In the genomic region with DNA sequence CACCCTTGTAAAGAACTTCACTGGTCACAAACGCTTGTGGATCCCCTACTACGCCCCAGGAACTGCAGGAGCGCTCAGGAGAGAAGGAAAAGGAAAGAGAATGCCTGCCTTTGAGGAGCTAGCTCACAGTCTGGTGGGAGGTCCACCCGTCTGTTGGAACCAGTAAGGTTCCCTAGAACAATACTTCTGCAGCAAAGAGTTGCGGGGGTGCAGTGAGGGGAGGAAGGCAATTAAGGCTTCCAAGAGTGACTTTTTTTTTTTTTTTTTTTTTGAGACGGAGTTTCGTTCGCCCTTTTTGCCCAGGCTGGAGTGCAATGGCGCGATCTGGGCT, we compare ENCODE assay signal across 8 cellular contexts. TPM values are rescaled to one million over a fixed set of nuclear protein-coding genes. Genes with fewer than 3 reads are reported as not detected.
A peak's percentile ranks its signal among the peaks of the same experiment; 100 is the strongest.
DNase-seq lines count a peak whose midpoint lies in the region; ATAC-seq and TF ChIP-seq lines count a peak whose summit lies in the region.

No MANE protein-coding gene starts in this region.

- H3K27ac ChIP-seq in endodermal cell (ENCODE audit: low read depth, low read length) = no peak overlapping the region

- peak overlapping the region; percentile 82 for H3K27ac Mint-ChIP-seq in Calu3 (ENCODE audit: unreplicated experiment)
- H3K27ac Mint-ChIP-seq in endodermal cell = peak overlapping the region; percentile 95
- peak overlapping the region in 1 of 2 donors; percentile 61 for H3K27ac Mint-ChIP-seq in natural killer cell treated with Interleukin-12 subunit alpha and Interleukin-12 subunit beta and Interleukin-15 and Interleukin-18, amount 100 ng/mL, for 72 hours

- DNase-seq in Calu3 (no peak), NB4 (ENCODE audit: low read depth) (no peak), endodermal cell (no peak), GM10266 (ENCODE audit: extremely low spot score) (no peak), kidney glomerular epithelial cell (lab: John Stamatoyannopoulos, UW) (no peak)
- DNase-seq in natural killer cell treated with Interleukin-12 subunit alpha and Interleukin-12 subunit beta and Interleukin-15 and Interleukin-18, amount 100 ng/mL, for 72 hours (ENCODE audit: low spot score) = no peak
- no peak for DNase-seq in stimulated activated CD4-positive, alpha-beta T cell treated with anti-CD3 and anti-CD28 coated beads, Interleukin-4, amount 100 ng/mL, for 1 hour

- no peaks in the 10 kb centered on the region for H3K9me3 ChIP-seq in endodermal cell (ENCODE audit: control insufficient read depth, low read length)

- peaks cover 24% of the 10 kb centered on the region for H3K4me1 Mint-ChIP-seq in Calu3 (ENCODE audit: low read depth, unreplicated experiment)
- H3K4me1 Mint-ChIP-seq in endodermal cell = peaks cover 14% of the 10 kb centered on the region
- peaks cover 8 to 10% of the 10 kb centered on the region in 2 donors for H3K4me1 Mint-ChIP-seq in natural killer cell treated with Interleukin-12 subunit alpha and Interleukin-12 subunit beta and Interleukin-15 and Interleukin-18, amount 100 ng/mL, for 72 hours (ENCODE audit: low read depth in 2 of 2)

- H3K27me3 Mint-ChIP-seq in Calu3 (ENCODE audit: unreplicated experiment) (no peaks in the 10 kb centered on the region), endodermal cell (ENCODE audit: insufficient read depth) (no peaks in the 10 kb centered on the region)
- H3K27me3 Mint-ChIP-seq in natural killer cell treated with Interleukin-12 subunit alpha and Interleukin-12 subunit beta and Interleukin-15 and Interleukin-18, amount 100 ng/mL, for 72 hours = peaks cover 0 to 21% of the 10 kb centered on the region in 2 donors

- TF ChIP-seq CTCF in Calu3 (IDR thresholded peaks at IDR 0.05; ENCODE audit: unreplicated experiment) (no peak), NB4 (IDR thresholded peaks at IDR 0.05; ENCODE audit: low read depth, low read length) (no peak), endodermal cell (conservative IDR thresholded peaks at IDR 0.05) (no peak), GM10266 (IDR thresholded peaks at IDR 0.05; ENCODE audit: control insufficient read depth, insufficient read depth, low read depth, missing control alignments) (no peak)

- H3K4me3 ChIP-seq in NB4 (ENCODE audit: low read depth, low read length) (peak overlapping the region; percentile 62), endodermal cell (ENCODE audit: low read length) (peak overlapping the region; percentile 83)

- H3K36me3 Mint-ChIP-seq in Calu3 (ENCODE audit: insufficient read depth, unreplicated experiment) = peaks cover 28% of the 10 kb centered on the region
- H3K36me3 Mint-ChIP-seq in endodermal cell (ENCODE audit: low read depth) = peaks cover 13% of the 10 kb centered on the region
- H3K36me3 Mint-ChIP-seq in natural killer cell treated with Interleukin-12 subunit alpha and Interleukin-12 subunit beta and Interleukin-15 and Interleukin-18, amount 100 ng/mL, for 72 hours = no peaks in the 10 kb centered on the region

- 33% methylated on average over 10 of the region's 10 CpGs; no CpG with 5 or more reads in 1 of the 2 experiments for WGBS in endodermal cell (ENCODE audit: insufficient coverage in 1 of 2, insufficient read length in 1 of 2), 2 experiments

- no TSS peak for BruUV-seq in Calu3 (replicated peaks; lab: Mats Ljungman, UMichigan)

- no peaks in the 10 kb centered on the region for H3K9me3 Mint-ChIP-seq in Calu3 (ENCODE audit: low read depth, unreplicated experiment)
- H3K9me3 Mint-ChIP-seq in endodermal cell = no peaks in the 10 kb centered on the region
- H3K9me3 Mint-ChIP-seq in natural killer cell treated with Interleukin-12 subunit alpha and Interleukin-12 subunit beta and Interleukin-15 and Interleukin-18, amount 100 ng/mL, for 72 hours = no peaks in the 10 kb centered on the region

- peak; percentile 9 for ATAC-seq in GM21526 (IDR thresholded peaks at IDR 0.05; ENCODE audit: low FRiP score, unreplicated experiment)
- peak in 1 of 2 donors; percentile 43 for ATAC-seq in natural killer cell treated with Interleukin-12 subunit alpha and Interleukin-12 subunit beta and Interleukin-15 and Interleukin-18, amount 100 ng/mL, for 72 hours

- CTCF ChIA-PET in Calu3 (lab: Charles Lee) = interaction anchor here (0.6 to 1.3 kb wide), 2 partner anchors 15 to 169 kb away, joined by 3 read pairs; no protein-coding TSS in a partner anchor

- H3K4me3 Mint-ChIP-seq in Calu3 (ENCODE audit: low read depth, unreplicated experiment) (peak overlapping the region; percentile 89), endodermal cell (peak overlapping the region; percentile 87)
- H3K4me3 Mint-ChIP-seq in natural killer cell treated with Interleukin-12 subunit alpha and Interleukin-12 subunit beta and Interleukin-15 and Interleukin-18, amount 100 ng/mL, for 72 hours = peak overlapping the region; percentile 83

- intact Hi-C loops in Calu3 (cut with micrococcal nuclease; ENCODE audit: unreplicated experiment) = no loop called here

- H3K9ac ChIP-seq in endodermal cell (ENCODE audit: extremely low read depth, low read length, poor library complexity, severe bottlenecking) = peak overlapping the region; percentile 63

- H3K36me3 ChIP-seq in endodermal cell (ENCODE audit: control insufficient read depth, insufficient read depth, low read length) = no peaks in the 10 kb centered on the region

- no peaks in the 10 kb centered on the region for H3K27me3 ChIP-seq in endodermal cell (ENCODE audit: control insufficient read depth, insufficient read depth, low read length, poor library complexity, severe bottlenecking)

- TF ChIP-seq POLR2A in NB4 (IDR thresholded peaks at IDR 0.05; ENCODE audit: extremely low read depth, insufficient read length) = no peak

- no peaks in the 10 kb centered on the region for H3K4me1 ChIP-seq in endodermal cell (ENCODE audit: control insufficient read depth, insufficient read depth, low read length)

RNA-seq across cellular contexts. Expression of a gene that starts 0.3 kb away (rescaled TPM):
- total RNA-seq in Calu3 (2022) (22.2 and 23.2 TPM in 2 replicates), endodermal cell (10 to 100 TPM; 33.5 to 71.1 TPM)
- 24.1 TPM for polyA plus RNA-seq in endodermal cell (2013, experiment 1 of 2)
- 22.4 TPM for polyA plus RNA-seq in endodermal cell (2013, experiment 2 of 2)
- total RNA-seq in natural killer cell treated with Interleukin-12 subunit alpha and Interleukin-12 subunit beta and Interleukin-15 and Interleukin-18, amount 100 ng/mL, for 72 hours = 1 to 10 TPM; 3.8 to 5.8 TPM

RNA-seq across cellular contexts. Expression of a gene that starts 6.6 kb away (rescaled TPM):
- 38.3 and 40.7 TPM in 2 replicates for total RNA-seq in Calu3 (2022)
- total RNA-seq in endodermal cell = 10 to 100 TPM; 22.4 to 40.6 TPM
- polyA plus RNA-seq in endodermal cell (2013, experiment 1 of 2) = 14.0 TPM
- 14.5 TPM for polyA plus RNA-seq in endodermal cell (2013, experiment 2 of 2)
- 10 to 100 TPM; 12.7 to 22.8 TPM for total RNA-seq in natural killer cell treated with Interleukin-12 subunit alpha and Interleukin-12 subunit beta and Interleukin-15 and Interleukin-18, amount 100 ng/mL, for 72 hours
